21 cellular contexts compared by ENCODE assay signal in the genomic region with DNA sequence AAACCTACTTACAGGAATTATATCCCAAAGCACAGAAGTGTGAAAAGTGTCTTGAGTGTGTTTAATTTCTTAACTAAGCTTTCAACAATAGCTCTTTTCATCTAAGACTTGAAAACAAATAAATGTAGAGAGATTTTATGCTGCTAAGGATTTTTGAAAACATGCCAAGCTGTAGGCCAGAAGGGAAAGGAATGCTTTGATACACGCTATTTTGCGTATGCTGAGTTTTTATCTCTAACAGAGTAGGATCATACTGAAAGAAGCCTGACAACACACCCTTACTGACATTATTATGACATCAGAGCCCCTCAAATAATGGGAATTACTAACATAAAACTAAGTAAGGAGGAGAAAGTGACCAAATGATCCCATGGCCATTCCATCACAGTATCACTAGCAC.
A peak's percentile ranks its signal among the peaks of the same experiment; 100 is the strongest.
DNase-seq lines count a peak whose midpoint lies in the region; ATAC-seq and TF ChIP-seq lines count a peak whose summit lies in the region.
"Had no signal": no experiment of that assay in that cellular context is flagged by ENCODE, and none has a peak within 500 bp of the region (broad histone marks: within the 10 kb centered on the region; RNA-seq: fewer than 3 reads in every experiment).

No MANE protein-coding gene starts in this region.

- no peak overlapping the region for H4K8ac ChIP-seq in IMR-90 (ENCODE audit: low read depth in 2 of 2, low read length in 2 of 2)

- no peak overlapping the region for H3K4me3 ChIP-seq in IMR-90 (ENCODE audit: insufficient read depth, low read depth, low read length)
- no peak overlapping the region for H3K4me3 ChIP-seq in fibroblast of pulmonary artery (replicated peaks; ENCODE audit: low read depth, low read length)
- H3K4me3 ChIP-seq: MG63, Peyer's patch had no signal

- H2AK9ac ChIP-seq in IMR-90 (replicated peaks; ENCODE audit: low read depth, low read length, poor library complexity) = no peak overlapping the region

- H4K91ac ChIP-seq in IMR-90 (ENCODE audit: insufficient read depth, low read depth, low read length) = no peak overlapping the region

- in situ Hi-C loops in IMR-90 (cut with MboI; ENCODE audit: low sequenced_read_pairs) = no loop called here

- TF ChIP-seq CTCF in IMR-90 (conservative IDR thresholded peaks at IDR 0.05; ENCODE audit: low read depth, low read length) = no peak
- no peak for TF ChIP-seq CTCF in brain (conservative IDR thresholded peaks at IDR 0.05)
- no peak for TF ChIP-seq CTCF in fibroblast of pulmonary artery (IDR thresholded peaks at IDR 0.05; ENCODE audit: low read length, missing control alignments)
- no peak for TF ChIP-seq CTCF in nephron (IDR thresholded peaks at IDR 0.05; ENCODE audit: unreplicated experiment in 3 of 3)

- H2BK120ac ChIP-seq in IMR-90 (ENCODE audit: low read depth, low read length) = no peak overlapping the region

- H3K4me2 ChIP-seq in IMR-90 (ENCODE audit: low read depth, low read length) = no peak overlapping the region

- no peaks in the 10 kb centered on the region for H3K9me3 ChIP-seq in IMR-90 (ENCODE audit: control insufficient read depth, insufficient read depth, low read length)
- H3K9me3 ChIP-seq: BE2C, MG63, Peyer's patch had no signal

- no peak overlapping the region for H4K5ac ChIP-seq in IMR-90 (ENCODE audit: low read depth, low read length)

- H3K27ac ChIP-seq in IMR-90 (ENCODE audit: insufficient read depth, low read length) = no peak overlapping the region
- H3K27ac ChIP-seq: Peyer's patch had no signal

- H3K27me3 Mint-ChIP-seq in brain = no peaks in the 10 kb centered on the region
- H3K27me3 Mint-ChIP-seq in nephron (ENCODE audit: low read depth) = no peaks in the 10 kb centered on the region
- no peaks in the 10 kb centered on the region for H3K27me3 Mint-ChIP-seq in effector memory CD8-positive, alpha-beta T cell
- H3K27me3 Mint-ChIP-seq: CD4-positive, alpha-beta T cell; IgD-negative memory B cell had no signal

- H3K4me1 Mint-ChIP-seq in brain (peaks cover 12% of the 10 kb centered on the region), nephron (peaks cover 20% of the 10 kb centered on the region)
- H3K4me1 Mint-ChIP-seq in effector memory CD8-positive, alpha-beta T cell (ENCODE audit: low read depth in 2 of 2) = peaks cover 0 to 2% of the 10 kb centered on the region in 2 donors

- TF ChIP-seq RAD21 in IMR-90 (IDR thresholded peaks at IDR 0.05; ENCODE audit: low read length) = no peak

- no peak for TF ChIP-seq POLR2A in IMR-90 (IDR thresholded peaks at IDR 0.05; ENCODE audit: low read depth, low read length)

- WGBS in IMR-90 (ENCODE audit: extremely low coverage in 2 of 2, insufficient read length in 1 of 2), 2 experiments = no CpG with 5 or more reads among the region's 2 CpGs

- H3K4ac ChIP-seq in IMR-90 (ENCODE audit: low read depth, low read length) = no peak overlapping the region

- H2AK5ac ChIP-seq in IMR-90 (ENCODE audit: low read depth, low read length) = no peak overlapping the region

- H3K9me3 Mint-ChIP-seq in brain (no peaks in the 10 kb centered on the region), nephron (no peaks in the 10 kb centered on the region)
- H3K9me3 Mint-ChIP-seq in effector memory CD8-positive, alpha-beta T cell = peaks cover 0 to 1% of the 10 kb centered on the region in 2 donors
- H3K9me3 Mint-ChIP-seq: CD4-positive, alpha-beta T cell; H9; IgD-negative memory B cell had no signal

- BruUV-seq in IMR-90 (replicated peaks; lab: Mats Ljungman, UMichigan) = no TSS peak

- H3K23ac ChIP-seq in IMR-90 (ENCODE audit: low read depth, low read length) = no peak overlapping the region

- no peak overlapping the region for H2BK15ac ChIP-seq in IMR-90 (ENCODE audit: low read depth, low read length)

- dilution Hi-C loops in IMR-90 (cut with HindIII; ENCODE audit: low sequenced_read_pairs, unreplicated experiment) = no loop called here

- POLR2A ChIA-PET in IMR-90 (lab: Charles Lee; ENCODE audit: unreplicated experiment) = no interaction called here

- no peak overlapping the region for H2BK20ac ChIP-seq in IMR-90 (ENCODE audit: low read depth, low read length)

- H3K4me3 Mint-ChIP-seq in brain (no peak overlapping the region), nephron (no peak overlapping the region)
- no peak overlapping the region for H3K4me3 Mint-ChIP-seq in effector memory CD8-positive, alpha-beta T cell
- H3K4me3 Mint-ChIP-seq: CD4-positive, alpha-beta T cell; H9; IgD-negative memory B cell had no signal

- H3K27ac Mint-ChIP-seq in brain (peak overlapping the region in 3 of 5 experiments; percentile 33 to 61 (median 34)), nephron (peak overlapping the region; percentile 49 to 72 (median 63))
- no peak overlapping the region for H3K27ac Mint-ChIP-seq in effector memory CD8-positive, alpha-beta T cell
- H3K27ac Mint-ChIP-seq: CD4-positive, alpha-beta T cell; H9; IgD-negative memory B cell had no signal

- intact Hi-C loops in IMR-90 (cut with micrococcal nuclease) (no loop called here), posterior cingulate gyrus (cut with DNase I) (no loop called here)

- CTCF ChIA-PET in IMR-90 (lab: Yijun Ruan, JAX) = no interaction called here

- H3K36me3 Mint-ChIP-seq in brain (no peaks in the 10 kb centered on the region), nephron (ENCODE audit: low read depth) (no peaks in the 10 kb centered on the region)
- no peaks in the 10 kb centered on the region for H3K36me3 Mint-ChIP-seq in effector memory CD8-positive, alpha-beta T cell (ENCODE audit: insufficient read depth)

- no peaks in the 10 kb centered on the region for H3K4me1 ChIP-seq in IMR-90 (ENCODE audit: control insufficient read depth, insufficient read depth, low read length)
- H3K4me1 ChIP-seq: BE2C, Peyer's patch had no signal

- H4K20me1 ChIP-seq in IMR-90 (ENCODE audit: insufficient read depth, low read length) = no peaks in the 10 kb centered on the region

- no peak overlapping the region for H3K9ac ChIP-seq in IMR-90 (ENCODE audit: low read depth, low read length)

- H3K18ac ChIP-seq in IMR-90 (ENCODE audit: low read depth, low read length) = no peak overlapping the region

- no peak overlapping the region for H3K14ac ChIP-seq in IMR-90 (replicated peaks; ENCODE audit: low read depth, low read length)

- ATAC-seq in IMR-90 (ENCODE audit: low read depth) = peak; percentile 24; the same call in 1 of the 2 replicates
- no peak for ATAC-seq in HG03280 (IDR thresholded peaks at IDR 0.05; ENCODE audit: unreplicated experiment)
- ATAC-seq in GM21390 (IDR thresholded peaks at IDR 0.05; ENCODE audit: unreplicated experiment) = no peak
- no peak for ATAC-seq in effector memory CD8-positive, alpha-beta T cell (replicated peaks)

- no peak overlapping the region for H2BK5ac ChIP-seq in IMR-90 (ENCODE audit: low read depth, low read length, poor library complexity, severe bottlenecking)

- no peaks in the 10 kb centered on the region for H3K27me3 ChIP-seq in IMR-90 (ENCODE audit: control insufficient read depth, insufficient read depth, low read length)
- H3K27me3 ChIP-seq: BE2C, MG63, Peyer's patch had no signal

- DNase-seq in IMR-90 (peak; percentile 49), fibroblast of pulmonary artery (ENCODE audit: low read depth) (peak; percentile 78), posterior cingulate gyrus (no peak)
- no peak for DNase-seq in effector memory CD8-positive, alpha-beta T cell
- DNase-seq: BE2C; CD4-positive, alpha-beta T cell; DMS153; GF-D8; H9; Karpas-422; MG63; NCI-H1092; NCI-H1436 treated with DMSO at 0.1 percent for 48 hours; NCI-H2081; NCI-H446 treated with DMSO at 0.1 percent for 48 hours; Peyer's patch had no signal

- no peak overlapping the region for H2AFZ ChIP-seq in IMR-90 (replicated peaks; ENCODE audit: low read length, poor library complexity)

- H3K9me1 ChIP-seq in IMR-90 (ENCODE audit: insufficient read depth, low read length) = no peaks in the 10 kb centered on the region

- no peak overlapping the region for H3K56ac ChIP-seq in IMR-90 (ENCODE audit: extremely low read depth, insufficient read depth, low read length)

- H3K36me3 ChIP-seq in IMR-90 (ENCODE audit: control insufficient read depth, insufficient read depth, low read length) = no peaks in the 10 kb centered on the region
- H3K36me3 ChIP-seq: BE2C, MG63, Peyer's patch had no signal

- no peaks in the 10 kb centered on the region for H3K79me1 ChIP-seq in IMR-90 (ENCODE audit: low read depth in 1 of 2, low read length in 2 of 2)

TF ChIP-seq in IMR-90, 13 proteins besides CTCF, POLR2A, EP300 and RAD21:
- TF ChIP-seq RFX5 (IDR thresholded peaks at IDR 0.05; ENCODE audit: low read depth, low read length) (no peak), MAFK (IDR thresholded peaks at IDR 0.05; ENCODE audit: low read depth, low read length) (no peak), CEBPB (IDR thresholded peaks at IDR 0.05; ENCODE audit: low read depth, low read length) (no peak), NFE2L2 (IDR thresholded peaks at IDR 0.05; ENCODE audit: low read depth, low read length) (no peak), RCOR1 (IDR thresholded peaks at IDR 0.05; ENCODE audit: insufficient replicate concordance, low read length) (no peak)

Comparison
In these comparisons a context has a peak if more than half of its experiments do, and no peak if none do; other contexts are left out.
1. DNase-seq: peak in IMR-90 (single experiment) and fibroblast of pulmonary artery (single experiment); none in effector memory CD8-positive, alpha-beta T cell (0 of 3) and posterior cingulate gyrus (0 of 10).
2. H3K27ac Mint-ChIP-seq: peak in brain (3 of 5) and nephron (3 of 3); none in effector memory CD8-positive, alpha-beta T cell (0 of 2).